Comparison of ENCODE assay signal across 9 cellular contexts in the genomic region with DNA sequence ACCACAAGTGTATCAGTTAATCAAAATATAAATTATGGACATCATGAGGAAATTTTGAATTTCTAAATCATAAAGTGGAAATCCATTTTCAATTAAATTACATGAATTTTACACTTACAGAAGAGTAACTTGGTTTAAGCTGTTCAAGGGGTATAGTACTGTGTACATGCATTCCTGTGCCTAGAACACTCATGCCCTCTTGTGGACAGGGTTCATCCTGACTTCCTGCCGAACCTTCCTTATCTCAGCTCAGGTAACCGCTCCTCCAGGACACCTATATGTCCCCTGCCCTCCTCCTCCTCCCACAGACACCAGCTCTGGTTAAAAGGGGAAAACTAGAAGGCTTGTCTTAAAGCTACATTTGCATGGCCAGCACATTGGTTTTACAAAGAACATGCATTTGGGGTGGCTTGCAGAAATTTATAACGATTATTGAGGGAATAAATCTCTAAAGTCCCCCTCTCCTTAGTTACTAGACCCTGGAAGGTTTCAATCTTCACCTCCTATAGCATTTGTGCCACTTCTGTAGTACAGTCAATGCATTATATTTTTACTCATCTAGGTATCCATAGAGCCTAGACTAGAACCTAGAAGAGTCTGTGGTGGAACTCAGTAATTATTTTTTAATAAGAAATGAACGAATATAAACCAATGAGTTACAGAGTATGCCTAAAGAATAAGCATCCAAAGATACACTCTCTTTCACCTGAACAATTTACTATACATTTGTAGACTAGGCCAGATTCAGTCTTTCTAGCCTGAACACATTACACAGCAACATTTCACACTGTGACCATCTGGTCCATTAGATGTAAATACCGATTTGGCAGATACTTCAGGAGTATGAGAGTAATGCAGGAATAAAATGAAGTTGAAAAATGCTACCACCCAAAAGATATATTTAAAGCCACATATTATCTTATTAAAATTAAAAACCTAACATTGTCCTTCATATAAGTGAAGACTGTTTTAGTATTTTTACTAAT.
DNase-seq lines count a peak whose midpoint lies in the region; ATAC-seq and TF ChIP-seq lines count a peak whose summit lies in the region.
"Had no signal": no experiment of that assay in that cellular context is flagged by ENCODE, and none has a peak within 500 bp of the region (broad histone marks: within the 10 kb centered on the region; RNA-seq: fewer than 3 reads in every experiment).

No MANE protein-coding gene starts in this region.

- H3K4me1 ChIP-seq in foreskin keratinocyte = no peaks in the 10 kb centered on the region

- no peaks in the 10 kb centered on the region for H3K9me3 ChIP-seq in MG63

- H3K4me1 Mint-ChIP-seq in activated naive CD4-positive, alpha-beta T cell treated with anti-CD3 and anti-CD28 coated beads, Interleukin-2, amount 10 ng/mL, durations not matched to agents 7 days and 5 days = no peaks in the 10 kb centered on the region
- H3K4me1 Mint-ChIP-seq in type B pancreatic cell (ENCODE audit: unreplicated experiment) = no peaks in the 10 kb centered on the region

- no peak overlapping the region for H3K4me3 Mint-ChIP-seq in activated naive CD4-positive, alpha-beta T cell treated with anti-CD3 and anti-CD28 coated beads, Interleukin-2, amount 10 ng/mL, durations not matched to agents 7 days and 5 days
- no peak overlapping the region for H3K4me3 Mint-ChIP-seq in type B pancreatic cell
- H3K4me3 Mint-ChIP-seq: stimulated activated naive CD8-positive, alpha-beta T cell treated with anti-CD3 and anti-CD28 coated beads, Interleukin-15, Interleukin-2, amounts not matched to agents 100 ng/mL and 50 ng/mL, for 24 hours had no signal

- H3K27me3 Mint-ChIP-seq in activated naive CD4-positive, alpha-beta T cell treated with anti-CD3 and anti-CD28 coated beads, Interleukin-2, amount 10 ng/mL, durations not matched to agents 7 days and 5 days = no peaks in the 10 kb centered on the region
- H3K27me3 Mint-ChIP-seq in type B pancreatic cell = no peaks in the 10 kb centered on the region
- H3K27me3 Mint-ChIP-seq: stimulated activated naive CD8-positive, alpha-beta T cell treated with anti-CD3 and anti-CD28 coated beads, Interleukin-15, Interleukin-2, amounts not matched to agents 100 ng/mL and 50 ng/mL, for 24 hours had no signal

- H3K4me3 ChIP-seq in H7 (ENCODE audit: insufficient read depth, low read depth, low read length) = no peak overlapping the region
- no peak overlapping the region for H3K4me3 ChIP-seq in MG63

- no peak overlapping the region for H3K27ac Mint-ChIP-seq in activated naive CD4-positive, alpha-beta T cell treated with anti-CD3 and anti-CD28 coated beads, Interleukin-2, amount 10 ng/mL, durations not matched to agents 7 days and 5 days
- no peak overlapping the region for H3K27ac Mint-ChIP-seq in type B pancreatic cell
- H3K27ac Mint-ChIP-seq: stimulated activated naive CD8-positive, alpha-beta T cell treated with anti-CD3 and anti-CD28 coated beads, Interleukin-15, Interleukin-2, amounts not matched to agents 100 ng/mL and 50 ng/mL, for 24 hours had no signal

- H3K36me3 Mint-ChIP-seq in activated naive CD4-positive, alpha-beta T cell treated with anti-CD3 and anti-CD28 coated beads, Interleukin-2, amount 10 ng/mL, durations not matched to agents 7 days and 5 days = no peaks in the 10 kb centered on the region
- peaks cover 11% of the 10 kb centered on the region for H3K36me3 Mint-ChIP-seq in type B pancreatic cell

- peak; percentile 20 for DNase-seq in activated naive CD4-positive, alpha-beta T cell treated with anti-CD3 and anti-CD28 coated beads, Interleukin-2, amount 10 ng/mL, durations not matched to agents 7 days and 5 days
- DNase-seq in activated naive CD4-positive, alpha-beta T cell (lab: John Stamatoyannopoulos, UW) = no peak
- DNase-seq in H7 = peak; percentile 59
- peak; percentile 12 for DNase-seq in MG63
- peak; percentile 32 to 50 for DNase-seq in SHP77 (lab: John Stamatoyannopoulos, UW)
- peak in 1 of 2 donors; percentile 53 for DNase-seq in foreskin keratinocyte
- DNase-seq in type B pancreatic cell (ENCODE audit: extremely low spot score, unreplicated experiment) = no peak
- DNase-seq in NK-92 (lab: John Stamatoyannopoulos, UW; ENCODE audit: unreplicated experiment) = no peak

- H3K27ac ChIP-seq in foreskin keratinocyte = no peak overlapping the region

- peak; percentile 92 for ATAC-seq in foreskin keratinocyte

- no peaks in the 10 kb centered on the region for H3K27me3 ChIP-seq in H7 (ENCODE audit: control insufficient read depth, insufficient read depth, low read length)
- H3K27me3 ChIP-seq in MG63 = no peaks in the 10 kb centered on the region
- peaks cover 20% of the 10 kb centered on the region for H3K27me3 ChIP-seq in foreskin keratinocyte

- CTCF ChIA-PET in activated naive CD4-positive, alpha-beta T cell treated with anti-CD3 and anti-CD28 coated beads, Interleukin-2, amount 10 ng/mL, durations not matched to agents 7 days and 5 days (lab: Charles Lee) = no interaction called here

- no peaks in the 10 kb centered on the region for H3K36me3 ChIP-seq in H7 (replicated peaks; ENCODE audit: control insufficient read depth, insufficient read depth, low read length)
- no peaks in the 10 kb centered on the region for H3K36me3 ChIP-seq in MG63

- TF ChIP-seq CTCF in foreskin keratinocyte (conservative IDR thresholded peaks at IDR 0.05) (peak; percentile 82), type B pancreatic cell (conservative IDR thresholded peaks at IDR 0.05) (peak; percentile 79)

- H3K9me3 Mint-ChIP-seq in activated naive CD4-positive, alpha-beta T cell treated with anti-CD3 and anti-CD28 coated beads, Interleukin-2, amount 10 ng/mL, durations not matched to agents 7 days and 5 days = no peaks in the 10 kb centered on the region
- H3K9me3 Mint-ChIP-seq in type B pancreatic cell = peaks cover 4% of the 10 kb centered on the region

Comparison
In these comparisons a context has a peak if more than half of its experiments do, and no peak if none do; other contexts are left out.
1. DNase-seq: peak in activated naive CD4-positive, alpha-beta T cell treated with anti-CD3 and anti-CD28 coated beads, Interleukin-2, amount 10 ng/mL, durations not matched to agents 7 days and 5 days (single experiment), H7 (single experiment), MG63 (single experiment) and SHP77 (2 of 2); none in activated naive CD4-positive, alpha-beta T cell (0 of 4), type B pancreatic cell (single experiment) and NK-92 (single experiment).